14 cellular contexts compared by ENCODE assay signal in the genomic region with DNA sequence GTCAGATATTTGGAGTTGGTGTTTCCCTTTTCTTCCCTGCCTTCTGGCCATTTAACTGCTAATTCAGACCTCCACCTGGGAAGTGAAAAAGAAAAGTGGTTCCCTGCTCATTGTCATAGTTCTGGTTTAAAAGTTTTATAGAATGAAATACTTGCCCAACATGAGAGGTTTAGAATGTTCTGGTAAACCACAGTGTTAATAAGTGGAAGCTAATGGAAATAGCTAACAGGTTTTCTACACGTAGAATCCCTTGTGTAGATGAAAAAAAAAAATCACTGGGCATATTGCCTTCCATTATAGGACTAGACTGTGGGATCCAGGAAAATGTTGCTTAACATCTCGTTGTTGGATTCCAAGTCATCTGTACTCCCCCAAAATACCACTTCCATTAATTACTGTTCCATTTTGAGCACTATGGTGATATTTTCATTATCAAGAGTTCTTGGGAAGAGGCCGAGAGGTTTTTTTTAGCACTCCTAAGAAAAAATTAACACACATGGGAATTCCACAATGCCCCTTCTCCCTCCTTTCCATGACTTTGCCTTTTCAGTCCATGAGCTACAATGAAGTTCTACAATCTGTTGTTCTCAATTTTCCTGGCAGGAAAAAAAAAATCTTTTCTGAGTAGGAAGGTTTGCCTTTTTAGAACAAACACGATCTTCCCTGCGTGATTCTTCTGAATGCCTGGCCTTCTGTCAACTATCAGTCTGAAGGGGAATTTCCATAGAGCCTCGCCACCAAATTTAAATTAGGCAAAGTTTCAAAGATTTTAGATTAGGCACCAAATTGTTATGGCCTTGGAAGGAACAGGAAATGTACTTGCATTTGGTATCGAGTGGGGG.
A peak's percentile ranks its signal among the peaks of the same experiment; 100 is the strongest.
DNase-seq lines count a peak whose midpoint lies in the region; ATAC-seq lines count a peak whose summit lies in the region.
"Had no signal": no experiment of that assay in that cellular context is flagged by ENCODE, and none has a peak within 500 bp of the region (broad histone marks: within the 10 kb centered on the region; RNA-seq: fewer than 3 reads in every experiment).

No MANE protein-coding gene starts in this region.

- no peak overlapping the region for H3K9ac ChIP-seq in subcutaneous abdominal adipose tissue (ENCODE audit: low read length in 5 of 5)
- H3K9ac ChIP-seq: neural progenitor cell had no signal

- no peaks in the 10 kb centered on the region for H3K36me3 Mint-ChIP-seq in activated CD4-positive, alpha-beta T cell treated with anti-CD3 and anti-CD28 coated beads, Interleukin-2, amount 10 ng/mL, durations not matched to agents 24 days and 14 days (ENCODE audit: low read depth)
- H3K36me3 Mint-ChIP-seq: neural progenitor cell had no signal

- peak overlapping the region; percentile 50 for H3K27ac ChIP-seq in subcutaneous abdominal adipose tissue (ENCODE audit: low read depth, low read length)
- H3K27ac ChIP-seq: neural progenitor cell had no signal

- DNase-seq in KBM-7 (peak; percentile 14), cerebellar cortex (ENCODE audit: low spot score) (peak; percentile 26), inferior parietal cortex (ENCODE audit: extremely low spot score) (peak; percentile 58), pons (ENCODE audit: low spot score) (no peak)
- no peak for DNase-seq in activated CD8-positive, alpha-beta memory T cell treated with anti-CD3 and anti-CD28 coated beads, Interleukin-2, amount 50 U/mL, for 4 hours
- no peak for DNase-seq in activated CD4-positive, alpha-beta T cell treated with anti-CD3 and anti-CD28 coated beads, Interleukin-2, amount 10 ng/mL, durations not matched to agents 24 days and 14 days
- DNase-seq: activated gamma-delta T cell; head of caudate nucleus; SHP77 treated with DMSO at 0.1 percent for 48 hours; stimulated activated CD4-positive, alpha-beta T cell treated with anti-CD3 and anti-CD28 coated beads, Interleukin-12 subunit alpha, Interleukin-12 subunit beta, amount 100 ng/mL, for 4 hours; T1000 had no signal

- in situ Hi-C loops in KBM-7 (cut with MboI; ENCODE audit: low pct_unique_long_range_greater_than_20kb, low sequenced_read_pairs): no loop called here

- H3K27me3 Mint-ChIP-seq in activated CD4-positive, alpha-beta T cell treated with anti-CD3 and anti-CD28 coated beads, Interleukin-2, amount 10 ng/mL, durations not matched to agents 24 days and 14 days: peaks cover 1% of the 10 kb centered on the region

- peaks cover 0 to 2% (median under 1%) of the 10 kb centered on the region in 5 donors for H3K9me3 ChIP-seq in subcutaneous abdominal adipose tissue (ENCODE audit: control insufficient read depth in 5 of 5, low read length in 5 of 5)

- no peak overlapping the region for H3K27ac Mint-ChIP-seq in activated CD4-positive, alpha-beta T cell treated with anti-CD3 and anti-CD28 coated beads, Interleukin-2, amount 10 ng/mL, durations not matched to agents 24 days and 14 days
- H3K27ac Mint-ChIP-seq: neural progenitor cell had no signal

- peaks cover 0 to 19% (median 11%) of the 10 kb centered on the region in 5 donors for H3K36me3 ChIP-seq in subcutaneous abdominal adipose tissue (ENCODE audit: control insufficient read depth in 5 of 5, insufficient read depth in 5 of 5, low read length in 5 of 5)
- H3K36me3 ChIP-seq: neural progenitor cell had no signal

- H3K27me3 ChIP-seq in subcutaneous abdominal adipose tissue (ENCODE audit: control insufficient read depth in 5 of 5, insufficient read depth in 4 of 5, low read length in 5 of 5): no peaks in the 10 kb centered on the region
- H3K27me3 ChIP-seq: neural progenitor cell had no signal

- H3K4me3 Mint-ChIP-seq in activated CD4-positive, alpha-beta T cell treated with anti-CD3 and anti-CD28 coated beads, Interleukin-2, amount 10 ng/mL, durations not matched to agents 24 days and 14 days: no peak overlapping the region
- H3K4me3 Mint-ChIP-seq: neural progenitor cell had no signal

- H3K4me1 ChIP-seq in subcutaneous abdominal adipose tissue (ENCODE audit: control insufficient read depth in 5 of 5, insufficient read depth in 5 of 5, low read length in 5 of 5): peaks cover 0 to 25% (median 16%) of the 10 kb centered on the region in 5 donors
- H3K4me1 ChIP-seq: neural progenitor cell had no signal

- intact Hi-C loops in activated CD4-positive, alpha-beta T cell treated with anti-CD3 and anti-CD28 coated beads, Interleukin-2, amount 10 ng/mL, durations not matched to agents 24 days and 14 days (cut with micrococcal nuclease): no loop called here

- H3K9me3 Mint-ChIP-seq in activated CD4-positive, alpha-beta T cell treated with anti-CD3 and anti-CD28 coated beads, Interleukin-2, amount 10 ng/mL, durations not matched to agents 24 days and 14 days: no peaks in the 10 kb centered on the region
- H3K9me3 Mint-ChIP-seq: neural progenitor cell had no signal

- H3K4me1 Mint-ChIP-seq in activated CD4-positive, alpha-beta T cell treated with anti-CD3 and anti-CD28 coated beads, Interleukin-2, amount 10 ng/mL, durations not matched to agents 24 days and 14 days: peaks cover 11% of the 10 kb centered on the region
- H3K4me1 Mint-ChIP-seq: neural progenitor cell had no signal

- ATAC-seq in HG03442 (IDR thresholded peaks at IDR 0.05; ENCODE audit: unreplicated experiment): no peak

- no peak overlapping the region for H3K4me3 ChIP-seq in subcutaneous abdominal adipose tissue (ENCODE audit: low read depth in 1 of 5, low read length in 5 of 5)
- H3K4me3 ChIP-seq: neural progenitor cell had no signal

Comparison
In these comparisons a context has a peak if more than half of its experiments do, and no peak if none do; other contexts are left out.
1. DNase-seq: peak in KBM-7 (single experiment), cerebellar cortex (single experiment) and inferior parietal cortex (single experiment); none in pons (single experiment), activated CD8-positive, alpha-beta memory T cell treated with anti-CD3 and anti-CD28 coated beads, Interleukin-2, amount 50 U/mL, for 4 hours (single experiment) and activated CD4-positive, alpha-beta T cell treated with anti-CD3 and anti-CD28 coated beads, Interleukin-2, amount 10 ng/mL, durations not matched to agents 24 days and 14 days (single experiment).